10 cellular contexts compared by ENCODE assay signal in genomic region chr12:55827806-55828205, GRCh38. TPM values are rescaled to one million over a fixed set of nuclear protein-coding genes. Genes with fewer than 3 reads are reported as not detected.
DNase-seq lines count a peak whose midpoint lies in the region; ATAC-seq and TF ChIP-seq lines count a peak whose summit lies in the region.
"Had no signal": no experiment of that assay in that cellular context is flagged by ENCODE, and none has a peak within 500 bp of the region (broad histone marks: within the 10 kb centered on the region; RNA-seq: fewer than 3 reads in every experiment).

No MANE protein-coding gene starts in this region.

- H3K9me3 Mint-ChIP-seq in activated T-cell treated with anti-CD3 and anti-CD28 coated beads, Interleukin-2, amount 50 U/mL, for 72 hours: no peaks in the 10 kb centered on the region
- H3K9me3 Mint-ChIP-seq in activated B cell treated with CpG ODN at 0.5 μM for 24 hours (no peaks in the 10 kb centered on the region), glutamatergic neuron (ENCODE audit: unreplicated experiment) (peaks cover 10% of the 10 kb centered on the region)
- no peaks in the 10 kb centered on the region for H3K9me3 Mint-ChIP-seq in stimulated activated naive B cell treated with anti-CD40 and anti-IgM and Interleukin-4, amounts not matched to agents 10 μg/mL and 1 μg/mL and 100 μg/mL, for 72 hours

- peaks cover 65% of the 10 kb centered on the region for H3K4me1 Mint-ChIP-seq in activated T-cell treated with anti-CD3 and anti-CD28 coated beads, Interleukin-2, amount 50 U/mL, for 72 hours (ENCODE audit: low read depth)
- H3K4me1 Mint-ChIP-seq in activated B cell treated with CpG ODN at 0.5 μM for 24 hours (peaks cover 57% of the 10 kb centered on the region), glutamatergic neuron (ENCODE audit: low read depth, unreplicated experiment) (peaks cover 18% of the 10 kb centered on the region)
- H3K4me1 Mint-ChIP-seq in stimulated activated naive B cell treated with anti-CD40 and anti-IgM and Interleukin-4, amounts not matched to agents 10 μg/mL and 1 μg/mL and 100 μg/mL, for 72 hours: peaks cover 36 to 74% of the 10 kb centered on the region in 2 donors

- in situ Hi-C loops in GM13977 (cut with MboI; ENCODE audit: low pct_unique_long_range_greater_than_20kb, low sequenced_read_pairs, unreplicated experiment): no loop called here

- no peak for ATAC-seq in activated T-cell treated with anti-CD3 and anti-CD28 coated beads, Interleukin-2, amount 50 U/mL, for 72 hours (replicated peaks in 1 of 2)
- no peak for ATAC-seq in activated B cell treated with CpG ODN at 0.5 μM for 24 hours (ENCODE audit: low read depth)
- ATAC-seq in stimulated activated naive B cell treated with anti-CD40 and anti-IgM and Interleukin-4, amounts not matched to agents 10 μg/mL and 1 μg/mL and 100 μg/mL, for 72 hours (replicated peaks): no peak
- no peak for ATAC-seq in GM18873 (IDR thresholded peaks at IDR 0.05; ENCODE audit: low FRiP score, unreplicated experiment)

- no peak for TF ChIP-seq CTCF in activated B cell treated with CpG ODN at 0.5 μM for 24 hours (IDR thresholded peaks at IDR 0.05)
- TF ChIP-seq CTCF in glutamatergic neuron (IDR thresholded peaks at IDR 0.05; ENCODE audit: partially characterized antibody, unreplicated experiment): no peak
- TF ChIP-seq CTCF in GM13977 (IDR thresholded peaks at IDR 0.05; ENCODE audit: extremely low read depth, insufficient read depth, missing control alignments): no peak

- CTCF ChIA-PET in activated B cell treated with CpG ODN at 0.5 μM for 24 hours (lab: Charles Lee): no interaction called here

- H3K4me3 Mint-ChIP-seq in activated T-cell treated with anti-CD3 and anti-CD28 coated beads, Interleukin-2, amount 50 U/mL, for 72 hours: peak overlapping the region; percentile 98 to 99
- H3K4me3 Mint-ChIP-seq in activated B cell treated with CpG ODN at 0.5 μM for 24 hours (peak overlapping the region; percentile 73), glutamatergic neuron (ENCODE audit: unreplicated experiment) (peak overlapping the region; percentile 83)
- H3K4me3 Mint-ChIP-seq in stimulated activated naive B cell treated with anti-CD40 and anti-IgM and Interleukin-4, amounts not matched to agents 10 μg/mL and 1 μg/mL and 100 μg/mL, for 72 hours: peak overlapping the region; percentile 99 to 100

- peaks cover 12 to 15% of the 10 kb centered on the region in 2 donors for H3K36me3 Mint-ChIP-seq in activated T-cell treated with anti-CD3 and anti-CD28 coated beads, Interleukin-2, amount 50 U/mL, for 72 hours (ENCODE audit: insufficient read depth in 2 of 2)
- H3K36me3 Mint-ChIP-seq in activated B cell treated with CpG ODN at 0.5 μM for 24 hours (ENCODE audit: low read depth) (peaks cover 35% of the 10 kb centered on the region), glutamatergic neuron (ENCODE audit: unreplicated experiment) (no peaks in the 10 kb centered on the region)
- peaks cover 27 to 44% of the 10 kb centered on the region in 2 donors for H3K36me3 Mint-ChIP-seq in stimulated activated naive B cell treated with anti-CD40 and anti-IgM and Interleukin-4, amounts not matched to agents 10 μg/mL and 1 μg/mL and 100 μg/mL, for 72 hours

- no peaks in the 10 kb centered on the region for H3K27me3 Mint-ChIP-seq in activated T-cell treated with anti-CD3 and anti-CD28 coated beads, Interleukin-2, amount 50 U/mL, for 72 hours (ENCODE audit: low read depth)
- H3K27me3 Mint-ChIP-seq in activated B cell treated with CpG ODN at 0.5 μM for 24 hours: no peaks in the 10 kb centered on the region
- peaks cover 17% of the 10 kb centered on the region for H3K27me3 Mint-ChIP-seq in glutamatergic neuron (ENCODE audit: unreplicated experiment)
- H3K27me3 Mint-ChIP-seq in stimulated activated naive B cell treated with anti-CD40 and anti-IgM and Interleukin-4, amounts not matched to agents 10 μg/mL and 1 μg/mL and 100 μg/mL, for 72 hours: no peaks in the 10 kb centered on the region

- POLR2A ChIA-PET in activated B cell treated with CpG ODN at 0.5 μM for 24 hours (lab: Charles Lee): interaction anchor here (0.6 to 2.7 kb wide), 5 partner anchors 10 to 155 kb away, joined by 3 to 27 read pairs (median 3); partner anchors contain the start of genes BLOC1S1, ORMDL2, RAB5B and SARNP

- peak overlapping the region; percentile 95 for H3K27ac Mint-ChIP-seq in activated T-cell treated with anti-CD3 and anti-CD28 coated beads, Interleukin-2, amount 50 U/mL, for 72 hours
- H3K27ac Mint-ChIP-seq in activated B cell treated with CpG ODN at 0.5 μM for 24 hours (peak overlapping the region; percentile 91), glutamatergic neuron (ENCODE audit: unreplicated experiment) (peak overlapping the region; percentile 68)
- peak overlapping the region; percentile 96 for H3K27ac Mint-ChIP-seq in stimulated activated naive B cell treated with anti-CD40 and anti-IgM and Interleukin-4, amounts not matched to agents 10 μg/mL and 1 μg/mL and 100 μg/mL, for 72 hours

- intact Hi-C loops in activated B cell treated with CpG ODN at 0.5 μM for 24 hours (cut with micrococcal nuclease): loop anchor here (2.0 to 5.0 kb wide), 2 partner anchors 277 to 1694 kb away; partner anchors contain the start of genes DDIT3, MBD6 and PA2G4

- no peak for DNase-seq in activated T-cell treated with anti-CD3 and anti-CD28 coated beads, Interleukin-2, amount 50 U/mL, for 72 hours
- no peak for DNase-seq in activated T-cell treated with anti-CD3 and anti-CD28 coated beads, Interleukin-2, amount 50 U/mL, for 1 hour
- no peak for DNase-seq in activated B cell treated with CpG ODN at 0.5 μM for 24 hours
- no peak for DNase-seq in glutamatergic neuron
- DNase-seq in stimulated activated naive B cell treated with anti-CD40 and anti-IgM and Interleukin-4, amounts not matched to agents 10 μg/mL and 1 μg/mL and 100 μg/mL, for 72 hours: no peak
- DNase-seq in NCI-H446 treated with DMSO at 0.1 percent for 48 hours (lab: John Stamatoyannopoulos, UW): no peak
- DNase-seq in GM13977 (ENCODE audit: low spot score): no peak
- DNase-seq: AML-193, SW 1271 had no signal

RNA-seq across cellular contexts. Expression of gene DNAJC14, which starts 1.6 kb away (rescaled TPM):
- total RNA-seq in activated T-cell treated with anti-CD3 and anti-CD28 coated beads, Interleukin-2, amount 50 U/mL, for 72 hours: 10 to 100 TPM; 24.1 to 24.4 TPM
- 34.2 and 37.4 TPM in 2 replicates for total RNA-seq in activated B cell treated with CpG ODN at 0.5 μM for 24 hours
- total RNA-seq in glutamatergic neuron (ENCODE audit: unreplicated experiment): 37.6 TPM

RNA-seq across cellular contexts. Expression of gene ORMDL2, which starts 10.0 kb away (rescaled TPM):
- 10 to 100 TPM; 29.5 to 33.5 TPM for total RNA-seq in activated T-cell treated with anti-CD3 and anti-CD28 coated beads, Interleukin-2, amount 50 U/mL, for 72 hours
- total RNA-seq in activated B cell treated with CpG ODN at 0.5 μM for 24 hours (68.0 and 70.9 TPM in 2 replicates), glutamatergic neuron (ENCODE audit: unreplicated experiment) (47.6 TPM)

RNA-seq across cellular contexts. Expression of gene SARNP, which starts 10.3 kb away (rescaled TPM):
- 100 to 1,000 TPM; 106 to 127 TPM for total RNA-seq in activated T-cell treated with anti-CD3 and anti-CD28 coated beads, Interleukin-2, amount 50 U/mL, for 72 hours
- 53.6 and 58.7 TPM in 2 replicates for total RNA-seq in activated B cell treated with CpG ODN at 0.5 μM for 24 hours
- total RNA-seq in glutamatergic neuron (ENCODE audit: unreplicated experiment): 98.7 TPM

RNA-seq across cellular contexts. Expression of gene MMP19, which starts 14.9 kb away (rescaled TPM):
- under 1 TPM; 0.41 to 0.81 TPM for total RNA-seq in activated T-cell treated with anti-CD3 and anti-CD28 coated beads, Interleukin-2, amount 50 U/mL, for 72 hours
- total RNA-seq in activated B cell treated with CpG ODN at 0.5 μM for 24 hours (0.31 TPM in 1 of 2 replicates, not detected in the other), glutamatergic neuron (ENCODE audit: unreplicated experiment) (not detected)
